In the genomic region with DNA sequence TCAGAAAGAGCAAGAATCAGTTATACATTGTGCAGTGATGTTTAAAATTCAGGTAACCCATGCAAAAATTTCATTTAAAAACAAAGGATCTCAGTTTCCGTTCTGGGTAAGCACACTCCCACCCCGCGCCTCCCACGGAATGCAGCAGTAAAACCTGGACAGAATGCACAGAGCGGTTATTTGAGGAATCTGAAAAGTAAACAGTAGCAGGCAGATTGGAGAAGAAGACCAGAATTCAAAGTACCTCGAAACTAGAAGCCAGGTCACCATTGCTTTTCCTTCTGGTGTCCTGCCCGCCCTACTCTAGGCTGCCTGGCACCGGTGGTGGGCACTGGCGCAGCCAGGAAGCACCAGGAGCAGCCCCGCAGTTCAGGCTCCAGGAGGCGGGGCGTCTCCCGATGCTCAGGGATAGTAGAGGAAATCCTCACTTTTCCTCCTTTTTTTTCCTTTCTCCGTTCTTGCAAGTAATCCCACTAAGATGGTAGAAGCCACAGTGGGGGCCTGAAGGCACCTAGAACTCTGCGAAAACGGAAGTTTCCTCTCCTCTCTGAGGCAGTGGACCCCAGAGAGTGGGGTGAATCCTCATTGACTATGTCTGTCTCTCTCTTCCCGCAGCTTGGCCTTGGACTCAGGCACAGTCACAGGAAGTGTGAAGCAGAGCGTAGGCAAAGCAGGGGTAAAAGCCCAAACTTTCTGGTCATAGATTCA, we compare ENCODE assay signal across 12 cellular contexts. TPM values are rescaled to one million over a fixed set of nuclear protein-coding genes. Genes with fewer than 3 reads are reported as not detected.
DNase-seq lines count a peak whose midpoint lies in the region; ATAC-seq and TF ChIP-seq lines count a peak whose summit lies in the region.
"Had no signal": no experiment of that assay in that cellular context is flagged by ENCODE, and none has a peak within 500 bp of the region (broad histone marks: within the 10 kb centered on the region; RNA-seq: fewer than 3 reads in every experiment).

No MANE protein-coding gene starts in this region.

- CTCF ChIA-PET in A673 (lab: Charles Lee) = no interaction called here

- H3K79me1 ChIP-seq in neuronal stem cell (ENCODE audit: low read depth, low read length) = no peaks in the 10 kb centered on the region

- no peak overlapping the region for H3K4ac ChIP-seq in neuronal stem cell (ENCODE audit: low read length)

- H2BK12ac ChIP-seq in neuronal stem cell (ENCODE audit: low read length) = no peak overlapping the region

- no peaks in the 10 kb centered on the region for H3K9me3 ChIP-seq in A673 (ENCODE audit: low read depth, low read length, poor library complexity, severe bottlenecking)
- no peaks in the 10 kb centered on the region for H3K9me3 ChIP-seq in RWPE2 (ENCODE audit: severe bottlenecking)
- H3K9me3 ChIP-seq in neuronal stem cell (replicated peaks in 1 of 2; ENCODE audit: control insufficient read depth in 2 of 2, insufficient read depth in 1 of 2, low read depth in 1 of 2, low read length in 2 of 2) = no peaks in the 10 kb centered on the region
- H3K9me3 ChIP-seq: BLaER1 had no signal

- H3K4me3 ChIP-seq in A673 (ENCODE audit: low read depth, low read length, poor library complexity, severe bottlenecking) = peak overlapping the region; percentile 20
- H3K4me3 ChIP-seq in RWPE2 (ENCODE audit: severe bottlenecking) = no peak overlapping the region
- H3K4me3 ChIP-seq in neuronal stem cell (ENCODE audit: low read length in 2 of 2) = no peak overlapping the region
- H3K4me3 ChIP-seq: BLaER1 had no signal

- H2BK5ac ChIP-seq in neuronal stem cell (ENCODE audit: low read length) = no peak overlapping the region

- no CpG with 5 or more reads among the region's 18 CpGs for WGBS in neuronal stem cell (ENCODE audit: extremely low coverage in 2 of 2, insufficient read length in 2 of 2, insufficient replicate concordance in 1 of 2), 2 donors

- no peak overlapping the region for H2BK120ac ChIP-seq in neuronal stem cell (ENCODE audit: low read depth, low read length)

- peak overlapping the region; percentile 8 for H2AK5ac ChIP-seq in neuronal stem cell (ENCODE audit: low read depth, low read length)

- peak overlapping the region; percentile 54 for H2AFZ ChIP-seq in neuronal stem cell (ENCODE audit: low read length)

- DNase-seq in A673 (ENCODE audit: low spot score) (peak; percentile 61), RWPE2 (ENCODE audit: low spot score) (no peak), fibroblast of gingiva (ENCODE audit: low read depth) (peak; percentile 25), neuronal stem cell (ENCODE audit: low spot score) (no peak), T1000 (lab: John Stamatoyannopoulos, UW) (no peak), SKM-1 (lab: John Stamatoyannopoulos, UW; ENCODE audit: unreplicated experiment) (no peak)
- DNase-seq: activated CD8-positive, alpha-beta T cell treated with anti-CD3 and anti-CD28 coated beads, Interleukin-2, amount 10 ng/mL, durations not matched to agents 7 days and 5 days; effector CD8-positive, alpha-beta T cell; stimulated activated naive CD4-positive, alpha-beta T cell had no signal

- H3K23ac ChIP-seq in neuronal stem cell (ENCODE audit: low read depth, low read length, poor library complexity) = no peak overlapping the region

- TF ChIP-seq CTCF in A673 (conservative IDR thresholded peaks at IDR 0.05; ENCODE audit: low read depth, low read length) (no peak), RWPE2 (IDR thresholded peaks at IDR 0.05; ENCODE audit: poor library complexity, severe bottlenecking) (no peak)

- no peak overlapping the region for H3K14ac ChIP-seq in neuronal stem cell (ENCODE audit: low read length)

- intact Hi-C loops in A673 (cut with micrococcal nuclease; ENCODE audit: unreplicated experiment) = no loop called here

- no peak overlapping the region for H2BK15ac ChIP-seq in neuronal stem cell (ENCODE audit: low read length)

- H4K8ac ChIP-seq in neuronal stem cell (ENCODE audit: low read depth, low read length) = no peak overlapping the region

- POLR2A ChIA-PET in A673 (lab: Charles Lee; ENCODE audit: low non-redundant PET) = no interaction called here

- H3K4me1 ChIP-seq in A673 (ENCODE audit: insufficient read depth, low read length, poor library complexity, severe bottlenecking) = peaks cover 69% of the 10 kb centered on the region
- H3K4me1 ChIP-seq in RWPE2 (ENCODE audit: insufficient read depth, poor library complexity, severe bottlenecking) = no peaks in the 10 kb centered on the region
- peaks cover 17 to 27% of the 10 kb centered on the region in 2 donors for H3K4me1 ChIP-seq in neuronal stem cell (ENCODE audit: control insufficient read depth in 2 of 2, insufficient read depth in 1 of 2, low read depth in 1 of 2, low read length in 2 of 2)
- H3K4me1 ChIP-seq: BLaER1 had no signal

- peak; percentile 56; the same call in 2 of the 3 replicates for ATAC-seq in RWPE2 (ENCODE audit: low read depth)
- no peak for ATAC-seq in HG02840 (IDR thresholded peaks at IDR 0.05; ENCODE audit: low FRiP score, unreplicated experiment)
- ATAC-seq in GM21529 (IDR thresholded peaks at IDR 0.05; ENCODE audit: unreplicated experiment) = no peak
- ATAC-seq: activated CD8-positive, alpha-beta T cell treated with anti-CD3 and anti-CD28 coated beads, Interleukin-2, amount 10 ng/mL, durations not matched to agents 7 days and 5 days had no signal

- no TSS peak for BruUV-seq in A673 (replicated peaks; lab: Mats Ljungman, UMichigan)

- H3K27me3 ChIP-seq in A673 (replicated peaks; ENCODE audit: insufficient read depth, low read depth, low read length, poor library complexity) (no peaks in the 10 kb centered on the region), RWPE2 (ENCODE audit: insufficient read depth, poor library complexity, severe bottlenecking) (no peaks in the 10 kb centered on the region), neuronal stem cell (ENCODE audit: control insufficient read depth in 3 of 3, insufficient read depth in 3 of 3, low read depth in 1 of 3, low read length in 3 of 3) (no peaks in the 10 kb centered on the region)
- H3K27me3 ChIP-seq: BLaER1 had no signal

- H3K18ac ChIP-seq in neuronal stem cell (ENCODE audit: low read length) = peak overlapping the region; percentile 66

- no peaks in the 10 kb centered on the region for H3K36me3 ChIP-seq in A673 (ENCODE audit: insufficient read depth, low read length, poor library complexity, severe bottlenecking)
- H3K36me3 ChIP-seq in RWPE2 (ENCODE audit: low read depth) = no peaks in the 10 kb centered on the region
- no peaks in the 10 kb centered on the region for H3K36me3 ChIP-seq in neuronal stem cell (replicated peaks in 1 of 2; ENCODE audit: control insufficient read depth in 2 of 2, insufficient read depth in 2 of 2, low read length in 2 of 2)
- H3K36me3 ChIP-seq: BLaER1 had no signal

- H3K27ac ChIP-seq in A673 (ENCODE audit: low read depth, low read length, poor library complexity, severe bottlenecking) (peak overlapping the region; percentile 73), RWPE2 (ENCODE audit: poor library complexity, severe bottlenecking) (no peak overlapping the region), neuronal stem cell (replicated peaks; ENCODE audit: low read length) (no peak overlapping the region)
- H3K27ac ChIP-seq: BLaER1 had no signal

- H3K9ac ChIP-seq in neuronal stem cell (ENCODE audit: low read depth, low read length, poor library complexity) = no peak overlapping the region
- H3K9ac ChIP-seq: BLaER1 had no signal

- no peak overlapping the region for H4K91ac ChIP-seq in neuronal stem cell (ENCODE audit: low read depth, low read length, poor library complexity)

- no peak overlapping the region for H3K4me2 ChIP-seq in neuronal stem cell (ENCODE audit: insufficient read depth, low read length, poor library complexity, severe bottlenecking)
- H3K4me2 ChIP-seq: BLaER1 had no signal

RNA-seq across cellular contexts. Expression of a gene that starts 28.3 kb away (rescaled TPM):
- total RNA-seq in A673 (2021) = 6.4 and 9.0 TPM in 2 replicates
- polyA plus RNA-seq in neuronal stem cell (2013, experiment 1 of 2) = 1.3 TPM
- 1.1 TPM for polyA plus RNA-seq in neuronal stem cell (2013, experiment 2 of 2)
- total RNA-seq: activated CD8-positive, alpha-beta T cell treated with anti-CD3 and anti-CD28 coated beads, Interleukin-2, amount 10 ng/mL, durations not matched to agents 7 days and 5 days had no signal

Comparison
In these comparisons a context has a peak if more than half of its experiments do, and no peak if none do; other contexts are left out.
1. DNase-seq: peak in A673 (single experiment) and fibroblast of gingiva (single experiment); none in RWPE2 (single experiment), neuronal stem cell (single experiment), T1000 (single experiment) and SKM-1 (single experiment).